ENCODE assay signal across 22 cellular contexts in the genomic region with DNA sequence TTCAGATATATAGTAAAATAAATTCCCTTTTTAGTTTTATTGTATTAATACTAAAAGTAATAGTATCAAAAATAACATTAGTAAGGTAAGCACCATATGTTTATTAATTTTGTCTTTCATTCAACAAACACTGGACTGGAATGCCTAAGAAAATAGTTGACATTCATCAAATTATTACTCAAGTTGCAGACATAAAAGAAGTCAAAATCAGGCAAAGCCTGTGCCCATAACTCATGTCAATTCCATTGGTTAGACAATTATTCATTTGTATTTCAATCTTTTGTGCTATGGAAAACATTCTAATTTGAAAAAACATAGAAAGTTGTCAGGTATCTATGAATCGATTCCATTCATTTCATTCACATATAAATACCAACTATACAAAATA.
DNase-seq lines count a peak whose midpoint lies in the region; ATAC-seq, FAIRE-seq and TF ChIP-seq lines count a peak whose summit lies in the region.
"Had no signal": no experiment of that assay in that cellular context is flagged by ENCODE, and none has a peak within 500 bp of the region (broad histone marks: within the 10 kb centered on the region; RNA-seq: fewer than 3 reads in every experiment).

No MANE protein-coding gene starts in this region.

- BruUV-seq in endothelial cell of umbilical vein (replicated peaks; lab: Mats Ljungman, UMichigan): no TSS peak

- H3K4me2 ChIP-seq in GM23338 (no peak overlapping the region), endothelial cell of umbilical vein (ENCODE audit: insufficient read depth, low read length) (no peak overlapping the region)
- H3K4me2 ChIP-seq: BLaER1 treated with 17β-estradiol and CSF1 and Interleukin-3, amounts not matched to agents 10 nM and 100 nM had no signal

- H3K9me3 Mint-ChIP-seq in GM23338: peaks cover 15% of the 10 kb centered on the region
- no peaks in the 10 kb centered on the region for H3K9me3 Mint-ChIP-seq in activated T-helper 17 cell treated with anti-CD3 and anti-CD28 coated beads, Interleukin-2, amount 50 U/mL, for 72 hours

- peaks cover 7% of the 10 kb centered on the region for H3K36me3 ChIP-seq in GM23338 (ENCODE audit: insufficient read depth)
- no peaks in the 10 kb centered on the region for H3K36me3 ChIP-seq in adipocyte (ENCODE audit: control insufficient read depth, insufficient read depth, low read length, severe bottlenecking)
- H3K36me3 ChIP-seq in endothelial cell of umbilical vein (ENCODE audit: control insufficient read depth in 2 of 2, extremely low read depth in 1 of 2, insufficient read depth in 2 of 2, low read length in 2 of 2): no peaks in the 10 kb centered on the region
- H3K36me3 ChIP-seq: BLaER1 treated with 17β-estradiol and CSF1 and Interleukin-3, amounts not matched to agents 10 nM and 100 nM; MG63 had no signal

- CTCF ChIA-PET in endothelial cell of umbilical vein (lab: Charles Lee): interaction anchor here (2.0 kb wide), 1 partner anchor 75 kb away, joined by 4 read pairs; no protein-coding TSS in a partner anchor

- H3K27ac ChIP-seq in GM23338 (ENCODE audit: low read depth) (peak overlapping the region; percentile 51), endothelial cell of umbilical vein (ENCODE audit: insufficient read depth, low read depth, low read length) (no peak overlapping the region)
- H3K27ac ChIP-seq: BLaER1 treated with 17β-estradiol and CSF1 and Interleukin-3, amounts not matched to agents 10 nM and 100 nM; RWPE1 had no signal

- H3K9me1 ChIP-seq in endothelial cell of umbilical vein (replicated peaks; ENCODE audit: control insufficient read depth, extremely low read depth, insufficient read depth, low read length): no peaks in the 10 kb centered on the region

- no peak for TF ChIP-seq POLR2A in endothelial cell of umbilical vein (IDR thresholded peaks at IDR 0.05; ENCODE audit: low read depth, low read length)

- no peaks in the 10 kb centered on the region for H3F3A ChIP-seq in GM23338 (replicated peaks; ENCODE audit: low read depth)

- no peak overlapping the region for H3K4me3 Mint-ChIP-seq in GM23338
- H3K4me3 Mint-ChIP-seq in activated T-helper 17 cell treated with anti-CD3 and anti-CD28 coated beads, Interleukin-2, amount 50 U/mL, for 72 hours: no peak overlapping the region
- H3K4me3 Mint-ChIP-seq: CD4-positive, alpha-beta memory T cell had no signal

- no peak overlapping the region for H2AFZ ChIP-seq in GM23338
- no peak overlapping the region for H2AFZ ChIP-seq in endothelial cell of umbilical vein (ENCODE audit: low read depth, low read length)

- H3K36me3 Mint-ChIP-seq in GM23338 (ENCODE audit: low read depth): peaks cover 11% of the 10 kb centered on the region; the same call in 2 of the 3 replicates
- no peaks in the 10 kb centered on the region for H3K36me3 Mint-ChIP-seq in activated T-helper 17 cell treated with anti-CD3 and anti-CD28 coated beads, Interleukin-2, amount 50 U/mL, for 72 hours (ENCODE audit: low read depth)
- H3K36me3 Mint-ChIP-seq: CD4-positive, alpha-beta memory T cell had no signal

- H3K9ac ChIP-seq in adipocyte (ENCODE audit: low read length) (no peak overlapping the region), endothelial cell of umbilical vein (replicated peaks; ENCODE audit: extremely low read depth, insufficient read depth, low read length) (no peak overlapping the region)
- H3K9ac ChIP-seq: BLaER1 treated with 17β-estradiol and CSF1 and Interleukin-3, amounts not matched to agents 10 nM and 100 nM had no signal

- DNase-seq in GM23338 (ENCODE audit: low spot score) (no peak), adipocyte (ENCODE audit: low read depth) (peak; percentile 8), endothelial cell of umbilical vein (ENCODE audit: low read depth, low spot score) (peak; percentile 18), NCI-H82 treated with DMSO at 0.1 percent for 48 hours (lab: John Stamatoyannopoulos, UW; ENCODE audit: unreplicated experiment) (no peak), NK-92 (lab: John Stamatoyannopoulos, UW; ENCODE audit: unreplicated experiment) (no peak), HTR-8/SVneo (ENCODE audit: insufficient read length, low spot score) (no peak)
- DNase-seq: CD4-positive, alpha-beta memory T cell; DND-41; GDM1; Kasumi-1; MG63; NCI-H1048; NCI-H1417 treated with DMSO at 0.1 percent for 48 hours; NCI-H2029; NCI-H345; NCI-H524; SIG-M5 had no signal

- H3K4me1 ChIP-seq in GM23338 (ENCODE audit: insufficient read depth) (no peaks in the 10 kb centered on the region; the same call in none of the 2 replicates), adipocyte (ENCODE audit: control insufficient read depth, insufficient read depth, low read length) (peaks cover 21% of the 10 kb centered on the region), endothelial cell of umbilical vein (ENCODE audit: control insufficient read depth, extremely low read depth, insufficient read depth, low read length) (no peaks in the 10 kb centered on the region)
- H3K4me1 ChIP-seq: BLaER1 treated with 17β-estradiol and CSF1 and Interleukin-3, amounts not matched to agents 10 nM and 100 nM had no signal

- H3K27me3 ChIP-seq in GM23338 (ENCODE audit: insufficient read depth) (no peaks in the 10 kb centered on the region), adipocyte (replicated peaks; ENCODE audit: control insufficient read depth, insufficient read depth, low read length) (no peaks in the 10 kb centered on the region), endothelial cell of umbilical vein (ENCODE audit: control insufficient read depth in 2 of 2, insufficient read depth in 2 of 2, low read length in 2 of 2) (no peaks in the 10 kb centered on the region)
- H3K27me3 ChIP-seq: BLaER1 treated with 17β-estradiol and CSF1 and Interleukin-3, amounts not matched to agents 10 nM and 100 nM; MG63 had no signal

- H3K79me2 ChIP-seq in GM23338 (replicated peaks; ENCODE audit: insufficient read depth) (no peaks in the 10 kb centered on the region), endothelial cell of umbilical vein (ENCODE audit: control insufficient read depth, insufficient read depth, low read length) (no peaks in the 10 kb centered on the region)

- H3K27me3 Mint-ChIP-seq in GM23338 (ENCODE audit: insufficient read depth, low read depth, poor library complexity): peaks cover 10% of the 10 kb centered on the region
- H3K27me3 Mint-ChIP-seq in activated T-helper 17 cell treated with anti-CD3 and anti-CD28 coated beads, Interleukin-2, amount 50 U/mL, for 72 hours: no peaks in the 10 kb centered on the region

- dilution Hi-C loops in endothelial cell of umbilical vein (cut with MboI; ENCODE audit: extremely low pct_ligation_motif_present, low sequenced_read_pairs): no loop called here

- H3K9me3 ChIP-seq in adipocyte (ENCODE audit: control insufficient read depth, low read length) (peaks cover 6% of the 10 kb centered on the region), endothelial cell of umbilical vein (replicated peaks; ENCODE audit: control insufficient read depth, insufficient read depth, low read length) (no peaks in the 10 kb centered on the region)

- no peak for ATAC-seq in GM23338
- no peak for ATAC-seq in activated T-helper 17 cell treated with anti-CD3 and anti-CD28 coated beads, Interleukin-2, amount 50 U/mL, for 72 hours (replicated peaks)
- ATAC-seq: SK-N-SH treated with all-trans-retinoic acid at 6 μM for 48 hours had no signal

- POLR2A ChIA-PET in endothelial cell of umbilical vein (lab: Charles Lee): no interaction called here

- no peak overlapping the region for H3K4me3 ChIP-seq in GM23338
- H3K4me3 ChIP-seq in adipocyte (ENCODE audit: low read length): no peak overlapping the region
- H3K4me3 ChIP-seq in endothelial cell of umbilical vein (replicated peaks in 1 of 3; ENCODE audit: insufficient read depth in 1 of 3, low read depth in 1 of 3, low read length in 3 of 3): no peak overlapping the region
- H3K4me3 ChIP-seq: BLaER1 treated with 17β-estradiol and CSF1 and Interleukin-3, amounts not matched to agents 10 nM and 100 nM; MG63 had no signal

- H4K20me1 ChIP-seq in GM23338 (replicated peaks; ENCODE audit: insufficient read depth): no peaks in the 10 kb centered on the region
- no peaks in the 10 kb centered on the region for H4K20me1 ChIP-seq in endothelial cell of umbilical vein (replicated peaks; ENCODE audit: control insufficient read depth, extremely low read depth, insufficient read depth, low read length)
- H4K20me1 ChIP-seq: BLaER1 treated with 17β-estradiol and CSF1 and Interleukin-3, amounts not matched to agents 10 nM and 100 nM had no signal

- no peak overlapping the region for H3K27ac Mint-ChIP-seq in GM23338
- no peak overlapping the region for H3K27ac Mint-ChIP-seq in activated T-helper 17 cell treated with anti-CD3 and anti-CD28 coated beads, Interleukin-2, amount 50 U/mL, for 72 hours
- H3K27ac Mint-ChIP-seq: CD4-positive, alpha-beta memory T cell had no signal

- H3K4me1 Mint-ChIP-seq in GM23338: peaks cover 13% of the 10 kb centered on the region
- no peaks in the 10 kb centered on the region for H3K4me1 Mint-ChIP-seq in activated T-helper 17 cell treated with anti-CD3 and anti-CD28 coated beads, Interleukin-2, amount 50 U/mL, for 72 hours
- H3K4me1 Mint-ChIP-seq: CD4-positive, alpha-beta memory T cell had no signal

- intact Hi-C loops in endothelial cell of umbilical vein (cut with micrococcal nuclease): no loop called here

- no peaks in the 10 kb centered on the region for H3K9me2 ChIP-seq in GM23338 (ENCODE audit: insufficient read depth)

- TF ChIP-seq CTCF in GM23338 (conservative IDR thresholded peaks at IDR 0.05; ENCODE audit: low read depth in 2 of 2) (no peak), endothelial cell of umbilical vein (IDR thresholded peaks at IDR 0.05; ENCODE audit: extremely low read depth in 1 of 2, insufficient read depth in 1 of 2, low read depth in 1 of 2, low read length in 2 of 2) (no peak)

- no peak for FAIRE-seq in endothelial cell of umbilical vein (lab: Jason Lieb, UNC)
- no peak for FAIRE-seq in HTR-8/SVneo (lab: Jason Lieb, UNC)
- FAIRE-seq: GM19239 had no signal

TF ChIP-seq in GM23338, 12 proteins besides CTCF, POLR2A, EP300 and RAD21:
- TF ChIP-seq STAT1 (IDR thresholded peaks at IDR 0.05; ENCODE audit: unreplicated experiment): no peak
- TF ChIP-seq ZNF114 (CRISPR knock-in tag; IDR thresholded peaks at IDR 0.05): no peak
- TF ChIP-seq EZH2 (IDR thresholded peaks at IDR 0.05; ENCODE audit: low read depth, unreplicated experiment): no peak
- no peak for TF ChIP-seq POLR2AphosphoS5 (IDR thresholded peaks at IDR 0.05; ENCODE audit: low read depth)
TF ChIP-seq in GM23338: peak in this region for 0.

TF ChIP-seq in endothelial cell of umbilical vein, 7 proteins besides CTCF, POLR2A, EP300 and RAD21 (continues in another document):
- TF ChIP-seq EZH2 (IDR thresholded peaks at IDR 0.05; ENCODE audit: borderline replicate concordance, low read depth, low read length, severe bottlenecking) (no peak), GATA2 (IDR thresholded peaks at IDR 0.05; ENCODE audit: insufficient read depth, insufficient read length, low read depth, low read length) (no peak), JUN (IDR thresholded peaks at IDR 0.05; ENCODE audit: borderline replicate concordance, insufficient read depth, insufficient read length, low read depth) (no peak), POLR2AphosphoS5 (IDR thresholded peaks at IDR 0.05; ENCODE audit: insufficient read depth, low read depth, low read length) (no peak)
- TF ChIP-seq, protein P1, sequence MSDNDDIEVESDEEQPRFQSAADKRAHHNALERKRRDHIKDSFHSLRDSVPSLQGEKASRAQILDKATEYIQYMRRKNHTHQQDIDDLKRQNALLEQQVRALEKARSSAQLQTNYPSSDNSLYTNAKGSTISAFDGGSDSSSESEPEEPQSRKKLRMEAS (IDR thresholded peaks at IDR 0.05; ENCODE audit: insufficient read depth, insufficient read length): no peak

Comparison
In these comparisons a context has a peak if more than half of its experiments do, and no peak if none do; other contexts are left out.
1. DNase-seq: peak in adipocyte (single experiment) and endothelial cell of umbilical vein (single experiment); none in GM23338 (single experiment), NCI-H82 treated with DMSO at 0.1 percent for 48 hours (single experiment), NK-92 (single experiment) and HTR-8/SVneo (single experiment).